9 cellular contexts compared by ENCODE assay signal in genomic region chr13:41588899-41589298, GRCh38.
DNase-seq lines count a peak whose midpoint lies in the region; FAIRE-seq and TF ChIP-seq lines count a peak whose summit lies in the region.
"Had no signal": no experiment of that assay in that cellular context is flagged by ENCODE, and none has a peak within 500 bp of the region (broad histone marks: within the 10 kb centered on the region; RNA-seq: fewer than 3 reads in every experiment).

No MANE protein-coding gene starts in this region.

- H3K4me1 ChIP-seq in keratinocyte (ENCODE audit: control insufficient read depth, extremely low read depth, insufficient read depth, low read length) (peaks cover 32% of the 10 kb centered on the region), tibial nerve (peaks cover 0 to 3% (median 0%) of the 10 kb centered on the region in 4 donors)

- TF ChIP-seq CTCF in keratinocyte (optimal IDR thresholded peaks at IDR 0.05 in 1 of 3, IDR thresholded peaks at IDR 0.05 in 1 of 3, conservative IDR thresholded peaks at IDR 0.05 in 1 of 3; ENCODE audit: extremely low read depth in 1 of 3, insufficient read depth in 2 of 3, low read length in 3 of 3) (no peak), tibial nerve (IDR thresholded peaks at IDR 0.05) (no peak)

- no peaks in the 10 kb centered on the region for H3K9me1 ChIP-seq in keratinocyte (ENCODE audit: control insufficient read depth, extremely low read depth, insufficient read depth, low read length)

- no peak overlapping the region for H3K4me3 ChIP-seq in keratinocyte (ENCODE audit: control insufficient read depth in 2 of 3, extremely low read depth in 1 of 3, insufficient read depth in 2 of 3, low read depth in 1 of 3, low read length in 3 of 3)
- H3K4me3 ChIP-seq in tibial nerve, result no peak overlapping the region

- TF ChIP-seq EP300 in tibial nerve (IDR thresholded peaks at IDR 0.05), result no peak

- H3K27ac ChIP-seq in keratinocyte (ENCODE audit: control insufficient read depth, insufficient read depth, low read length) (peak overlapping the region; percentile 90), tibial nerve (no peak overlapping the region)

- 73 to 79% methylated on average over 2 of the region's 2 CpGs for whole genome bisulfite sequencing in tibial nerve, 2 donors

- H3K9me3 ChIP-seq in keratinocyte (ENCODE audit: control insufficient read depth, low read depth, low read length) (no peaks in the 10 kb centered on the region), tibial nerve (no peaks in the 10 kb centered on the region)

- no peak overlapping the region for H2AFZ ChIP-seq in keratinocyte (ENCODE audit: control insufficient read depth, low read length)

- H3K36me3 ChIP-seq in keratinocyte (ENCODE audit: control insufficient read depth in 2 of 2, extremely low read depth in 1 of 2, insufficient read depth in 2 of 2, low read length in 2 of 2), result peaks cover 3 to 17% of the 10 kb centered on the region in 2 experiments
- peaks cover 0 to 24% (median 0%) of the 10 kb centered on the region in 3 donors for H3K36me3 ChIP-seq in tibial nerve

- H3K27me3 ChIP-seq in keratinocyte (ENCODE audit: control insufficient read depth, extremely low read depth, insufficient read depth, low read length), result no peaks in the 10 kb centered on the region
- H3K27me3 ChIP-seq in tibial nerve, result no peaks in the 10 kb centered on the region

- no peaks in the 10 kb centered on the region for H3K79me2 ChIP-seq in keratinocyte (ENCODE audit: control insufficient read depth, insufficient read depth, low read length)

- FAIRE-seq in keratinocyte (lab: Jason Lieb, UNC), result peak; percentile 91

- peak; percentile 74 for DNase-seq in AG08396 (ENCODE audit: low spot score)
- peak; percentile 94 for DNase-seq in HT1080 (ENCODE audit: low read depth)
- DNase-seq in activated T-cell treated with anti-CD3 and anti-CD28 coated beads, Interleukin-2, amount 50 U/mL, for 48 hours, result peak; percentile 56 to 62
- DNase-seq in keratinocyte (ENCODE audit: low read depth, low spot score), result peak; percentile 56
- no peak for DNase-seq in tibial nerve (ENCODE audit: low spot score in 2 of 2)
- no peak for DNase-seq in occipital lobe (lab: John Stamatoyannopoulos, UW)
- no peak for DNase-seq in NCI-H2029 treated with DMSO at 0.1 percent for 48 hours (lab: John Stamatoyannopoulos, UW)
- no peak for DNase-seq in NCI-H748 (lab: John Stamatoyannopoulos, UW; ENCODE audit: unreplicated experiment)
- DNase-seq: right cardiac atrium had no signal

- H3K9ac ChIP-seq in keratinocyte (ENCODE audit: control insufficient read depth, extremely low read depth, insufficient read depth, low read length), result peak overlapping the region; percentile 63

- peak overlapping the region; percentile 36 for H3K4me2 ChIP-seq in keratinocyte (ENCODE audit: control insufficient read depth, extremely low read depth, insufficient read depth, low read depth, low read length)

- TF ChIP-seq POLR2A in tibial nerve (IDR thresholded peaks at IDR 0.05), result no peak

- no peaks in the 10 kb centered on the region for H4K20me1 ChIP-seq in keratinocyte (ENCODE audit: control insufficient read depth, extremely low read depth, insufficient read depth, low read length)

- dilution Hi-C loops in keratinocyte (cut with MboI; ENCODE audit: extremely low pct_ligation_motif_present, low sequenced_read_pairs), result no loop called here

Comparison
In these comparisons a context has a peak if more than half of its experiments do, and no peak if none do; other contexts are left out.
1. DNase-seq: peak in AG08396 (single experiment), HT1080 (single experiment), activated T-cell treated with anti-CD3 and anti-CD28 coated beads, Interleukin-2, amount 50 U/mL, for 48 hours (2 of 2) and keratinocyte (single experiment); none in tibial nerve (0 of 2), occipital lobe (single experiment), NCI-H2029 treated with DMSO at 0.1 percent for 48 hours (single experiment) and NCI-H748 (single experiment).